19 cellular contexts compared by ENCODE assay signal in genomic region chr7:155998328-155998691, GRCh38.
DNase-seq lines count a peak whose midpoint lies in the region; ATAC-seq and TF ChIP-seq lines count a peak whose summit lies in the region.
"Had no signal": no experiment of that assay in that cellular context is flagged by ENCODE, and none has a peak within 500 bp of the region (broad histone marks: within the 10 kb centered on the region; RNA-seq: fewer than 3 reads in every experiment).

No MANE protein-coding gene starts in this region.

- no peak for TF ChIP-seq POLR2A in Peyer's patch (IDR thresholded peaks at IDR 0.05)

- TF ChIP-seq CTCF in Peyer's patch (IDR thresholded peaks at IDR 0.05): no peak

- H3K36me3 Mint-ChIP-seq in activated CD4-positive, alpha-beta T cell treated with anti-CD3 and anti-CD28 coated beads for 36 hours (ENCODE audit: low read depth): no peaks in the 10 kb centered on the region
- H3K36me3 Mint-ChIP-seq in activated naive CD8-positive, alpha-beta T cell treated with anti-CD3 and anti-CD28 coated beads for 36 hours: peaks cover 6% of the 10 kb centered on the region

- peaks cover 55% of the 10 kb centered on the region for H3K4me1 Mint-ChIP-seq in activated CD4-positive, alpha-beta T cell treated with anti-CD3 and anti-CD28 coated beads for 36 hours
- peaks cover 66% of the 10 kb centered on the region for H3K4me1 Mint-ChIP-seq in activated naive CD8-positive, alpha-beta T cell treated with anti-CD3 and anti-CD28 coated beads for 36 hours

- H3K9me3 Mint-ChIP-seq in activated CD4-positive, alpha-beta T cell treated with anti-CD3 and anti-CD28 coated beads for 36 hours (ENCODE audit: low read depth): no peaks in the 10 kb centered on the region
- no peaks in the 10 kb centered on the region for H3K9me3 Mint-ChIP-seq in activated naive CD8-positive, alpha-beta T cell treated with anti-CD3 and anti-CD28 coated beads for 36 hours
- H3K9me3 Mint-ChIP-seq: dendritic cell treated with granulocyte-macrophage colony-stimulating factor and Interleukin-4, amounts not matched to agents 40 ng/mL and 50 ng/mL, for 4 days had no signal

- no peaks in the 10 kb centered on the region for H3K9me3 ChIP-seq in Peyer's patch
- H3K9me3 ChIP-seq: ovary had no signal

- no peak overlapping the region for H3K4me3 Mint-ChIP-seq in activated CD4-positive, alpha-beta T cell treated with anti-CD3 and anti-CD28 coated beads for 36 hours
- H3K4me3 Mint-ChIP-seq in activated naive CD8-positive, alpha-beta T cell treated with anti-CD3 and anti-CD28 coated beads for 36 hours: peak overlapping the region; percentile 47
- H3K4me3 Mint-ChIP-seq: dendritic cell treated with granulocyte-macrophage colony-stimulating factor and Interleukin-4, amounts not matched to agents 40 ng/mL and 50 ng/mL, for 4 days had no signal

- H3K36me3 ChIP-seq in Peyer's patch: no peaks in the 10 kb centered on the region
- H3K36me3 ChIP-seq: ovary had no signal

- no peak overlapping the region for H3K4me3 ChIP-seq in Peyer's patch
- H3K4me3 ChIP-seq: ovary had no signal

- POLR2A ChIA-PET in activated CD4-positive, alpha-beta T cell treated with anti-CD3 and anti-CD28 coated beads for 36 hours (lab: Charles Lee): interaction anchor here (0.6 to 1.0 kb wide), 2 partner anchors 8 to 36 kb away, joined by 3 read pairs; no protein-coding TSS in a partner anchor

- ATAC-seq in activated CD4-positive, alpha-beta T cell treated with anti-CD3 and anti-CD28 coated beads for 36 hours: peak; percentile 72
- no peak for ATAC-seq in HG03354 (IDR thresholded peaks at IDR 0.05; ENCODE audit: poor library complexity, severe bottlenecking, unreplicated experiment)
- ATAC-seq: esophagus mucosa had no signal

- H3K27me3 ChIP-seq in Peyer's patch: no peaks in the 10 kb centered on the region
- H3K27me3 ChIP-seq: ovary had no signal

- DNase-seq in activated CD4-positive, alpha-beta T cell treated with anti-CD3 and anti-CD28 coated beads for 36 hours: peak; percentile 75
- DNase-seq in activated CD4-positive, alpha-beta T cell treated with anti-CD3 and anti-CD28 coated beads, Interleukin-2, amount 50 U/mL, for 4 hours: no peak
- DNase-seq in Peyer's patch (peak in 2 of 3 donors; percentile 19 to 22), occipital lobe (lab: John Stamatoyannopoulos, UW) (no peak), DMS 273 (lab: John Stamatoyannopoulos, UW; ENCODE audit: unreplicated experiment) (no peak)
- DNase-seq in activated naive CD8-positive, alpha-beta T cell treated with anti-CD3 and anti-CD28 coated beads for 36 hours: peak; percentile 76
- DNase-seq in stimulated activated CD4-positive, alpha-beta T cell treated with anti-CD3 and anti-CD28 coated beads, Interleukin-1b, Interleukin-23, amount 100 ng/mL, for 48 hours: peak; percentile 30
- DNase-seq: 8988T, KG1, kidney glomerular epithelial cell, midbrain, NCI-H1417, NCI-H2227 treated with DMSO at 0.1 percent for 48 hours, ovary, SHP77 treated with DMSO at 0.1 percent for 48 hours, substantia nigra had no signal

- CTCF ChIA-PET in activated CD4-positive, alpha-beta T cell treated with anti-CD3 and anti-CD28 coated beads for 36 hours (lab: Charles Lee): interaction anchor here (0.6 to 1.3 kb wide), 2 partner anchors 16 to 173 kb away, joined by 3 read pairs; no protein-coding TSS in a partner anchor

- no peaks in the 10 kb centered on the region for H3K4me1 ChIP-seq in Peyer's patch

- H3K27me3 Mint-ChIP-seq in activated CD4-positive, alpha-beta T cell treated with anti-CD3 and anti-CD28 coated beads for 36 hours: peaks cover 48% of the 10 kb centered on the region
- peaks cover 6% of the 10 kb centered on the region for H3K27me3 Mint-ChIP-seq in activated naive CD8-positive, alpha-beta T cell treated with anti-CD3 and anti-CD28 coated beads for 36 hours

- no peak overlapping the region for H3K27ac ChIP-seq in Peyer's patch
- H3K27ac ChIP-seq: ovary had no signal

- H3K27ac Mint-ChIP-seq in activated CD4-positive, alpha-beta T cell treated with anti-CD3 and anti-CD28 coated beads for 36 hours: peak overlapping the region; percentile 85
- peak overlapping the region; percentile 87 for H3K27ac Mint-ChIP-seq in activated naive CD8-positive, alpha-beta T cell treated with anti-CD3 and anti-CD28 coated beads for 36 hours
- H3K27ac Mint-ChIP-seq: dendritic cell treated with granulocyte-macrophage colony-stimulating factor and Interleukin-4, amounts not matched to agents 40 ng/mL and 50 ng/mL, for 4 days had no signal

- intact Hi-C loops in activated CD4-positive, alpha-beta T cell treated with anti-CD3 and anti-CD28 coated beads for 36 hours (cut with DNase I, micrococcal nuclease): loop anchor here (1.0 to 5.0 kb wide), 2 partner anchors 36 kb away; no protein-coding TSS in a partner anchor

Comparison
In these comparisons a context has a peak if more than half of its experiments do, and no peak if none do; other contexts are left out.
1. DNase-seq: peak in activated CD4-positive, alpha-beta T cell treated with anti-CD3 and anti-CD28 coated beads for 36 hours (single experiment), Peyer's patch (2 of 3), activated naive CD8-positive, alpha-beta T cell treated with anti-CD3 and anti-CD28 coated beads for 36 hours (single experiment) and stimulated activated CD4-positive, alpha-beta T cell treated with anti-CD3 and anti-CD28 coated beads, Interleukin-1b, Interleukin-23, amount 100 ng/mL, for 48 hours (single experiment); none in activated CD4-positive, alpha-beta T cell treated with anti-CD3 and anti-CD28 coated beads, Interleukin-2, amount 50 U/mL, for 4 hours (0 of 2), occipital lobe (single experiment) and DMS 273 (single experiment).